ENCODE assay signal across 8 cellular contexts in genomic region chr4:153084939-153085630, GRCh38.
A peak's percentile ranks its signal among the peaks of the same experiment; 100 is the strongest.
DNase-seq lines count a peak whose midpoint lies in the region; ATAC-seq and TF ChIP-seq lines count a peak whose summit lies in the region.

No MANE protein-coding gene starts in this region.

- ATAC-seq in body of pancreas: peak; percentile 72

- intact Hi-C loops in body of pancreas (cut with DNase I): loop anchor here (5.0 kb wide), 2 partner anchors 42 to 238 kb away; no protein-coding TSS in a partner anchor

- H3K4me3 ChIP-seq in GM06990 (replicated peaks; ENCODE audit: low read depth, low read length) (no peak overlapping the region), H7 (ENCODE audit: insufficient read depth, low read depth, low read length) (no peak overlapping the region), body of pancreas (no peak overlapping the region)

- TF ChIP-seq POLR2A in body of pancreas (IDR thresholded peaks at IDR 0.05): no peak

- H3K27ac ChIP-seq in VCaP (no peak overlapping the region), body of pancreas (no peak overlapping the region)

- H3K36me3 ChIP-seq in GM06990 (ENCODE audit: control insufficient read depth, insufficient read depth, low read length): no peaks in the 10 kb centered on the region
- H3K36me3 ChIP-seq in H7 (replicated peaks; ENCODE audit: control insufficient read depth, insufficient read depth, low read length): no peaks in the 10 kb centered on the region
- H3K36me3 ChIP-seq in body of pancreas (replicated peaks in 1 of 2; ENCODE audit: insufficient read depth in 1 of 2, low read depth in 2 of 2): no peaks in the 10 kb centered on the region

- H3K27me3 ChIP-seq in GM06990 (replicated peaks; ENCODE audit: control insufficient read depth, insufficient read depth, low read length): no peaks in the 10 kb centered on the region
- no peaks in the 10 kb centered on the region for H3K27me3 ChIP-seq in H7 (ENCODE audit: control insufficient read depth, insufficient read depth, low read length)
- no peaks in the 10 kb centered on the region for H3K27me3 ChIP-seq in body of pancreas

- WGBS in body of pancreas, 2 donors: 11 to 13% methylated on average over 7 to 12 of the region's 12 CpGs

- H3K4me1 ChIP-seq in body of pancreas: peaks cover 11% of the 10 kb centered on the region

- H3K9me3 ChIP-seq in body of pancreas: no peaks in the 10 kb centered on the region

- DNase-seq in GM06990 (ENCODE audit: extremely low read depth, insufficient read length) (peak; percentile 58), H7 (peak; percentile 54), NCI-H1092 (lab: John Stamatoyannopoulos, UW) (peak; percentile 20), body of pancreas (peak; percentile 67 to 79 (median 74)), iPS-NIHi7 (ENCODE audit: extremely low spot score) (peak; percentile 83), NCI-H524 treated with DMSO at 0.1 percent for 48 hours (lab: John Stamatoyannopoulos, UW) (no peak)
- peak; percentile 79 to 95 (median 79) for DNase-seq in stimulated activated CD4-positive, alpha-beta T cell treated with anti-CD3 and anti-CD28 coated beads, Interleukin-12 subunit alpha, Interleukin-12 subunit beta, amount 100 ng/mL, for 48 hours (ENCODE audit: low read depth in 2 of 3, low spot score in 1 of 3)

- TF ChIP-seq CTCF in GM06990 (IDR thresholded peaks at IDR 0.05; ENCODE audit: insufficient read depth, low read length, poor library complexity, severe bottlenecking) (peak; percentile 98), VCaP (conservative IDR thresholded peaks at IDR 0.05) (peak; percentile 96), body of pancreas (IDR thresholded peaks at IDR 0.05) (peak; percentile 79 to 95 (median 88))
